Comparison of ENCODE assay signal across 15 cellular contexts in genomic region chr16:81668243-81669097, GRCh38.
DNase-seq lines count a peak whose midpoint lies in the region; ATAC-seq and TF ChIP-seq lines count a peak whose summit lies in the region.
"Had no signal": no experiment of that assay in that cellular context is flagged by ENCODE, and none has a peak within 500 bp of the region (broad histone marks: within the 10 kb centered on the region; RNA-seq: fewer than 3 reads in every experiment).

No MANE protein-coding gene starts in this region.

- peak overlapping the region; percentile 79 for H3K27ac ChIP-seq in cardiac muscle cell
- H3K27ac ChIP-seq: lower lobe of right lung had no signal

- no peaks in the 10 kb centered on the region for H3K27me3 Mint-ChIP-seq in T-helper 17 cell
- H3K27me3 Mint-ChIP-seq in memory B cell: no peaks in the 10 kb centered on the region
- H3K27me3 Mint-ChIP-seq: activated CD4-positive, alpha-beta T cell treated with anti-CD3 and anti-CD28 coated beads, Interleukin-2, amount 10 ng/mL, durations not matched to agents 7 days and 5 days had no signal

- no peaks in the 10 kb centered on the region for H3K27me3 ChIP-seq in cardiac muscle cell
- H3K27me3 ChIP-seq: BE2C had no signal

- no peak overlapping the region for H3K4me3 Mint-ChIP-seq in T-helper 17 cell
- H3K4me3 Mint-ChIP-seq in memory B cell: no peak overlapping the region
- H3K4me3 Mint-ChIP-seq: activated CD4-positive, alpha-beta T cell treated with anti-CD3 and anti-CD28 coated beads, Interleukin-2, amount 10 ng/mL, durations not matched to agents 7 days and 5 days had no signal

- H3K4me1 ChIP-seq in cardiac muscle cell (ENCODE audit: low read depth): peaks cover 12% of the 10 kb centered on the region
- H3K4me1 ChIP-seq: BE2C, lower lobe of right lung had no signal

- intact Hi-C loops in left ventricle myocardium superior (cut with micrococcal nuclease): no loop called here

- no peak for ATAC-seq in left ventricle myocardium superior
- no peak for ATAC-seq in T-helper 17 cell
- ATAC-seq in memory B cell (ENCODE audit: low read depth): no peak
- no peak for ATAC-seq in GM21447 (IDR thresholded peaks at IDR 0.05; ENCODE audit: unreplicated experiment)

- H3K36me3 Mint-ChIP-seq in T-helper 17 cell (ENCODE audit: low read depth): peaks cover 4% of the 10 kb centered on the region
- peaks cover 47% of the 10 kb centered on the region for H3K36me3 Mint-ChIP-seq in memory B cell

- DNase-seq in cardiac muscle cell (ENCODE audit: low read depth in 1 of 2, low spot score in 1 of 2) (peak in 1 of 2 donors; percentile 64), left ventricle myocardium superior (no peak), T-helper 17 cell (no peak), memory B cell (ENCODE audit: low spot score in 2 of 2) (no peak), NCI-H146 treated with DMSO at 0.1 percent for 48 hours (lab: John Stamatoyannopoulos, UW; ENCODE audit: unreplicated experiment) (no peak), amygdala (lab: John Stamatoyannopoulos, UW) (no peak), amniotic stem cell (lab: John Stamatoyannopoulos, UW) (no peak)
- DNase-seq: activated CD4-positive, alpha-beta T cell treated with anti-CD3 and anti-CD28 coated beads, Interleukin-2, amount 10 ng/mL, durations not matched to agents 7 days and 5 days; BE2C; cerebellar nuclear complex; IMR-90; lower lobe of right lung; NCI-H1436; stimulated activated CD4-positive, alpha-beta T cell treated with anti-CD3 and anti-CD28 coated beads, Interleukin-12 subunit alpha, Interleukin-12 subunit beta, amount 100 ng/mL, for 4 hours had no signal

- H3K9me3 Mint-ChIP-seq in memory B cell: no peaks in the 10 kb centered on the region
- H3K9me3 Mint-ChIP-seq: activated CD4-positive, alpha-beta T cell treated with anti-CD3 and anti-CD28 coated beads, Interleukin-2, amount 10 ng/mL, durations not matched to agents 7 days and 5 days had no signal

- no peak for TF ChIP-seq CTCF in cardiac muscle cell (IDR thresholded peaks at IDR 0.05; ENCODE audit: low read depth, low read length)

- peaks cover 6% of the 10 kb centered on the region for H3K36me3 ChIP-seq in cardiac muscle cell
- H3K36me3 ChIP-seq: BE2C had no signal

- no peaks in the 10 kb centered on the region for H3K9me3 ChIP-seq in cardiac muscle cell (ENCODE audit: low read depth)
- no peaks in the 10 kb centered on the region for H3K9me3 ChIP-seq in T-helper 17 cell (ENCODE audit: control insufficient read depth, low read length, poor library complexity, severe bottlenecking)
- H3K9me3 ChIP-seq: BE2C, lower lobe of right lung had no signal

- no peak overlapping the region for H3K4me3 ChIP-seq in cardiac muscle cell
- H3K4me3 ChIP-seq: lower lobe of right lung had no signal

- H3K4me1 Mint-ChIP-seq in T-helper 17 cell (peaks cover 10% of the 10 kb centered on the region), memory B cell (peaks cover 4% of the 10 kb centered on the region)

- H3K27ac Mint-ChIP-seq in T-helper 17 cell: peak overlapping the region; percentile 47
- peak overlapping the region; percentile 80 for H3K27ac Mint-ChIP-seq in memory B cell
- H3K27ac Mint-ChIP-seq: activated CD4-positive, alpha-beta T cell treated with anti-CD3 and anti-CD28 coated beads, Interleukin-2, amount 10 ng/mL, durations not matched to agents 7 days and 5 days had no signal
